8 cellular contexts compared by ENCODE assay signal in genomic region chr5:65037845-65038815, GRCh38.
DNase-seq lines count a peak whose midpoint lies in the region; ATAC-seq and TF ChIP-seq lines count a peak whose summit lies in the region.

No MANE protein-coding gene starts in this region.

- H3K4me3 Mint-ChIP-seq in activated CD8-positive, alpha-beta T cell treated with anti-CD3 and anti-CD28 coated beads, Interleukin-2, amount 10 ng/mL, durations not matched to agents 7 days and 5 days, result peak overlapping the region; percentile 35

- peak overlapping the region; percentile 98 for H3K27ac ChIP-seq in GM23248
- H3K27ac ChIP-seq in layer of hippocampus (ENCODE audit: low read depth, low read length), result peak overlapping the region; percentile 22

- H2AFZ ChIP-seq in GM23248, result 0 out of 2 replicates have a peak overlapping the region, but pooled peaks have one; percentile 5

- 78 to 79% methylated on average over 8 to 9 of the region's 9 CpGs for WGBS in GM23248 (ENCODE audit: low coverage in 1 of 2, low lambda C conversion rate in 2 of 2, missing lambda C conversion rate in 2 of 2), 2 experiments

- TF ChIP-seq CTCF in BJ (IDR thresholded peaks at IDR 0.05; ENCODE audit: insufficient read depth, low read depth, low read length), result peak; percentile 25; the same call in 1 of the 2 replicates

- ATAC-seq in activated CD8-positive, alpha-beta T cell treated with anti-CD3 and anti-CD28 coated beads, Interleukin-2, amount 10 ng/mL, durations not matched to agents 7 days and 5 days, result no peak
- ATAC-seq in HG03095 (IDR thresholded peaks at IDR 0.05; ENCODE audit: unreplicated experiment) (no peak), GM19455 (IDR thresholded peaks at IDR 0.05; ENCODE audit: unreplicated experiment) (no peak), HG02623 (IDR thresholded peaks at IDR 0.05; ENCODE audit: unreplicated experiment) (no peak)

- no peaks in the 10 kb centered on the region for H3K9me3 ChIP-seq in GM23248 (ENCODE audit: low read depth)

- H3K9me3 Mint-ChIP-seq in activated CD8-positive, alpha-beta T cell treated with anti-CD3 and anti-CD28 coated beads, Interleukin-2, amount 10 ng/mL, durations not matched to agents 7 days and 5 days (ENCODE audit: insufficient read depth), result no peaks in the 10 kb centered on the region

- H3K27me3 ChIP-seq in BJ (ENCODE audit: control insufficient read depth, insufficient read depth, low read length) (no peaks in the 10 kb centered on the region), GM23248 (replicated peaks; ENCODE audit: insufficient read depth) (no peaks in the 10 kb centered on the region), layer of hippocampus (ENCODE audit: control insufficient read depth, insufficient read depth, low read length) (no peaks in the 10 kb centered on the region)

- H3K79me2 ChIP-seq in GM23248 (ENCODE audit: insufficient read depth), result no peaks in the 10 kb centered on the region

- H3K27ac Mint-ChIP-seq in activated CD8-positive, alpha-beta T cell treated with anti-CD3 and anti-CD28 coated beads, Interleukin-2, amount 10 ng/mL, durations not matched to agents 7 days and 5 days, result peak overlapping the region; percentile 92

- H3K4me1 ChIP-seq in GM23248 (ENCODE audit: insufficient read depth), result peaks cover 51% of the 10 kb centered on the region

- no peaks in the 10 kb centered on the region for H3K9me2 ChIP-seq in GM23248 (ENCODE audit: insufficient read depth)

- CTCF ChIA-PET in BJ (lab: Yijun Ruan, JAX), result interaction anchor here (0.6 to 1.5 kb wide), 5 partner anchors 7 to 105 kb away, joined by 3 to 6 read pairs (median 4); no protein-coding TSS in a partner anchor
- CTCF ChIA-PET in activated CD8-positive, alpha-beta T cell treated with anti-CD3 and anti-CD28 coated beads, Interleukin-2, amount 10 ng/mL, durations not matched to agents 7 days and 5 days (lab: Charles Lee), result interaction anchor here (0.7 to 3.4 kb wide), 6 partner anchors 8 to 444 kb away, joined by 3 to 17 read pairs (median 5); partner anchors contain the start of gene ADAMTS6

- H3K27me3 Mint-ChIP-seq in activated CD8-positive, alpha-beta T cell treated with anti-CD3 and anti-CD28 coated beads, Interleukin-2, amount 10 ng/mL, durations not matched to agents 7 days and 5 days (ENCODE audit: low read depth), result no peaks in the 10 kb centered on the region

- no peak for DNase-seq in BJ (ENCODE audit: low read depth)
- peak; percentile 20 for DNase-seq in GM23248
- DNase-seq in activated CD8-positive, alpha-beta T cell treated with anti-CD3 and anti-CD28 coated beads, Interleukin-2, amount 10 ng/mL, durations not matched to agents 7 days and 5 days, result peak; percentile 44
- DNase-seq in pons (ENCODE audit: low spot score), result no peak

- H3K36me3 Mint-ChIP-seq in activated CD8-positive, alpha-beta T cell treated with anti-CD3 and anti-CD28 coated beads, Interleukin-2, amount 10 ng/mL, durations not matched to agents 7 days and 5 days (ENCODE audit: low read depth), result no peaks in the 10 kb centered on the region

- peaks cover 91% of the 10 kb centered on the region for H3F3A ChIP-seq in GM23248 (ENCODE audit: insufficient read depth)

- no peak overlapping the region for H3K9ac ChIP-seq in GM23248

- H3K4me2 ChIP-seq in GM23248 (ENCODE audit: unreplicated experiment), result no peak overlapping the region

- POLR2A ChIA-PET in BJ (lab: Charles Lee), result no interaction called here
- POLR2A ChIA-PET in activated CD8-positive, alpha-beta T cell treated with anti-CD3 and anti-CD28 coated beads, Interleukin-2, amount 10 ng/mL, durations not matched to agents 7 days and 5 days (lab: Charles Lee), result no interaction called here

- in situ Hi-C loops in GM23248 (cut with MboI), result no loop called here

- H3K4me1 Mint-ChIP-seq in activated CD8-positive, alpha-beta T cell treated with anti-CD3 and anti-CD28 coated beads, Interleukin-2, amount 10 ng/mL, durations not matched to agents 7 days and 5 days (ENCODE audit: low read depth), result peaks cover 49% of the 10 kb centered on the region

- H3K4me3 ChIP-seq in BJ (ENCODE audit: low read depth, low read length) (no peak overlapping the region), GM23248 (no peak overlapping the region)

- H3K36me3 ChIP-seq in BJ (ENCODE audit: control insufficient read depth, insufficient read depth, low read length) (no peaks in the 10 kb centered on the region), GM23248 (ENCODE audit: low read depth) (no peaks in the 10 kb centered on the region)

- H4K20me1 ChIP-seq in GM23248 (ENCODE audit: insufficient read depth), result no peaks in the 10 kb centered on the region

Comparison
In these comparisons a context has a peak if more than half of its experiments do, and no peak if none do; other contexts are left out.
1. DNase-seq: peak in GM23248 (single experiment) and activated CD8-positive, alpha-beta T cell treated with anti-CD3 and anti-CD28 coated beads, Interleukin-2, amount 10 ng/mL, durations not matched to agents 7 days and 5 days (single experiment); none in BJ (single experiment) and pons (single experiment).